24 cellular contexts compared by ENCODE assay signal in the genomic region with DNA sequence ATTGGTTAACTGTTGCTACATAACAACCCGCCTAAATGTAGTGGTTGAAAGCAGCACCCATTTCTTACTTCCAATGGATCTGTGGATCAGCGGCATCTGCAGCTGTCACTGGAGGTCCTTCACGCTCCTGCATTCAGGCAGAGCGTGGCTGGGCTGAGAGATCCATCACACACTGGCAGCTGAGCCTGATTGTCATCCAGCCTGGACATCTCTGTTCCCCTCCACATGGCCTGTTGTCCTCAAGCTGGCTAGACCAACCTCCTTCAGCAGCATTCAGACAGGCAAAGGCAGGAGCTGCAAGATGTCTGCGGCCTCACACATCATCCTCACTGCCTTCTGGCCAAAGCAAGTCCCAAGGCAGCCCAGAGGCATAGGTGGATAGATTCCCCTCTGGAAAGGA.
"Had no signal": no experiment of that assay in that cellular context is flagged by ENCODE, and none has a peak within 500 bp of the region (broad histone marks: within the 10 kb centered on the region; RNA-seq: fewer than 3 reads in every experiment).

No MANE protein-coding gene starts in this region.

- H3K9me3 ChIP-seq: colonic mucosa, esophagus muscularis mucosa, esophagus squamous epithelium, gastrocnemius medialis, gastroesophageal sphincter, heart left ventricle, heart right ventricle had no signal

- H3K9me3 Mint-ChIP-seq: dendritic cell treated with granulocyte-macrophage colony-stimulating factor and Interleukin-4, amounts not matched to agents 40 ng/mL and 50 ng/mL, for 4 days; effector memory CD8-positive, alpha-beta T cell; endodermal cell had no signal

- DNase-seq: colonic mucosa; cortex of kidney; dermis blood vessel endothelial cell; dorsolateral prefrontal cortex; effector CD4-positive, alpha-beta T cell; effector CD8-positive, alpha-beta T cell; effector memory CD4-positive, alpha-beta T cell; effector memory CD8-positive, alpha-beta T cell; endodermal cell; erythroblast; esophagus squamous epithelium; foreskin keratinocyte; foreskin melanocyte; gastrocnemius medialis; glutamatergic neuron; head of caudate nucleus; heart left ventricle; heart right ventricle had no signal

- H3K27ac Mint-ChIP-seq: dendritic cell treated with granulocyte-macrophage colony-stimulating factor and Interleukin-4, amounts not matched to agents 40 ng/mL and 50 ng/mL, for 4 days; effector memory CD8-positive, alpha-beta T cell; endodermal cell had no signal

- H3K4me1 Mint-ChIP-seq: endodermal cell had no signal

- H3K4me3 ChIP-seq: colonic mucosa, coronary artery, dorsolateral prefrontal cortex, esophagus muscularis mucosa, esophagus squamous epithelium, gastrocnemius medialis, gastroesophageal sphincter, heart left ventricle, heart right ventricle had no signal

- H3K4me3 Mint-ChIP-seq: dendritic cell treated with granulocyte-macrophage colony-stimulating factor and Interleukin-4, amounts not matched to agents 40 ng/mL and 50 ng/mL, for 4 days; effector memory CD8-positive, alpha-beta T cell; endodermal cell had no signal

- H3K4me1 ChIP-seq: colonic mucosa, esophagus squamous epithelium, foreskin keratinocyte, gastrocnemius medialis, gastroesophageal sphincter, heart right ventricle had no signal

- H3K27ac ChIP-seq: colonic mucosa, coronary artery, epithelial cell of prostate, esophagus muscularis mucosa, esophagus squamous epithelium, foreskin keratinocyte, gastrocnemius medialis, gastroesophageal sphincter, heart left ventricle, heart right ventricle had no signal

- ATAC-seq: effector memory CD8-positive, alpha-beta T cell; esophagus mucosa; foreskin keratinocyte; gastrocnemius medialis; gastroesophageal sphincter; heart left ventricle; heart right ventricle had no signal

- H3K27me3 ChIP-seq: colonic mucosa, dorsolateral prefrontal cortex, esophagus muscularis mucosa, esophagus squamous epithelium, foreskin keratinocyte, gastrocnemius medialis, gastroesophageal sphincter, heart left ventricle, heart right ventricle had no signal
